1 cellular context compared by ENCODE assay signal in genomic region chr10:67492317-67493019, GRCh38.
TF ChIP-seq lines count a peak whose summit lies in the region.

No MANE protein-coding gene starts in this region.

TF ChIP-seq in H1, 55 proteins besides CTCF, POLR2A, EP300 and RAD21 (continued from another document):
- TF ChIP-seq USF2 (IDR thresholded peaks at IDR 0.05; ENCODE audit: low read length) (no peak), EGR1 (IDR thresholded peaks at IDR 0.05; ENCODE audit: borderline replicate concordance, low read depth, low read length) (no peak), ZNF274 (IDR thresholded peaks at IDR 0.05; ENCODE audit: borderline replicate concordance, extremely low read depth, low read length) (no peak), ATF3 (IDR thresholded peaks at IDR 0.05; ENCODE audit: insufficient read depth, low read depth, low read length) (no peak), TCF12 (IDR thresholded peaks at IDR 0.05; ENCODE audit: low read depth, low read length) (no peak), MAX (IDR thresholded peaks at IDR 0.05) (no peak), FOSL1 (IDR thresholded peaks at IDR 0.05; ENCODE audit: insufficient read depth, low read depth, low read length) (no peak), RFX5 (IDR thresholded peaks at IDR 0.05; ENCODE audit: borderline replicate concordance, low read depth, low read length) (no peak), CTBP2 (IDR thresholded peaks at IDR 0.05; ENCODE audit: borderline replicate concordance, insufficient read depth, insufficient read length, low read length) (no peak), SIX5 (IDR thresholded peaks at IDR 0.05; ENCODE audit: low read depth, low read length) (no peak), TEAD4 (IDR thresholded peaks at IDR 0.05; ENCODE audit: low read depth, low read length) (no peak), RNF2 (IDR thresholded peaks at IDR 0.05; ENCODE audit: borderline replicate concordance, low read depth, low read length, missing control alignments, poor library complexity, severe bottlenecking) (no peak), POLR2AphosphoS5 (IDR thresholded peaks at IDR 0.05; ENCODE audit: low read depth, low read length) (no peak)
